ENCODE assay signal across 30 cellular contexts in the genomic region with DNA sequence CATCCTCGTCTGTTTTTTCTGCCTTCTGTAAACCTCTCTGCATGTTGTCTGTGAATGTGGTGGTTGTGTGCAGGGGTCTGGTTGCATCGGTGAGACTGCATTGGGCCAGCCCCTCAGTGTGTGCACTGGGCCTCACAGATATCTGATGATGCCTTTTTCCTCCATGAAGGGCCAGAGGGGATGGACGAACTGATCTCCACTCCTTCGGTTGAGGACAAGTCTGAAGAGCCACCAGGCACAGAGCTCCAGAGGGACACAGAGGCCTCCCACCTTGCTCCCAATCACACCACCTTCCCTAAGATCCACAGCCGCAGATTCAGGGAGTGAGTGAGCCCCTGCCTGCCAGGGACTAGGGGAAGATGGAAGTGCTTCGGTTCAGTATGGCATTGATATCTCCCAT.
"Had no signal": no experiment of that assay in that cellular context is flagged by ENCODE, and none has a peak within 500 bp of the region (broad histone marks: within the 10 kb centered on the region; RNA-seq: fewer than 3 reads in every experiment).

No MANE protein-coding gene starts in this region.

- H3K4me1 Mint-ChIP-seq: mesothelial cell of epicardium, nephron progenitor cell, neural progenitor cell had no signal

- H3K27me3 ChIP-seq: neural progenitor cell, neutrophil, ovary, right atrium auricular region, right lobe of liver, suprapubic skin, tibial artery, uterus had no signal

- H3K9me3 ChIP-seq: left ventricle myocardium inferior, neutrophil, ovary, right atrium auricular region, right lobe of liver, suprapubic skin, thoracic aorta, tibial artery, uterus had no signal

- H3K4me3 ChIP-seq: left ventricle myocardium inferior, lung, neural progenitor cell, ovary, right atrium auricular region, right lobe of liver, skin epidermis, suprapubic skin, thoracic aorta, tibial artery, uterus had no signal

- H3K27me3 Mint-ChIP-seq: naive B cell; progenitor cell of endocrine pancreas; stimulated activated naive CD8-positive, alpha-beta T cell treated with anti-CD3 and anti-CD28 coated beads, Interleukin-15, Interleukin-2, amounts not matched to agents 100 ng/mL and 50 ng/mL, for 24 hours; type B pancreatic cell had no signal

- ATAC-seq: left colon, natural killer cell, right lobe of liver had no signal

- H3K36me3 ChIP-seq: ovary, uterus had no signal

- H3K27ac ChIP-seq: left ventricle myocardium inferior, neural progenitor cell, ovary, right atrium auricular region, skin epidermis, suprapubic skin, thoracic aorta, tibial artery, uterus had no signal

- H3K4me3 Mint-ChIP-seq: immature natural killer cell; mesothelial cell of epicardium; naive B cell; natural killer cell; nephron progenitor cell; neural progenitor cell; stimulated activated naive CD8-positive, alpha-beta T cell treated with anti-CD3 and anti-CD28 coated beads, Interleukin-15, Interleukin-2, amounts not matched to agents 100 ng/mL and 50 ng/mL, for 24 hours; type B pancreatic cell had no signal

- H3K27ac Mint-ChIP-seq: mesothelial cell of epicardium; natural killer cell; nephron progenitor cell; neural progenitor cell; progenitor cell of endocrine pancreas; stimulated activated naive CD8-positive, alpha-beta T cell treated with anti-CD3 and anti-CD28 coated beads, Interleukin-15, Interleukin-2, amounts not matched to agents 100 ng/mL and 50 ng/mL, for 24 hours; type B pancreatic cell had no signal

- H3K4me1 ChIP-seq: neural progenitor cell, tibial artery, uterus had no signal

- DNase-seq: hypothalamus; immature natural killer cell; kidney; left colon; left ventricle myocardium inferior; mesendoderm; naive B cell; natural killer cell; nephron progenitor cell; occipital lobe; ovary; right lobe of liver; stimulated activated CD4-positive, alpha-beta T cell treated with anti-CD3 and anti-CD28 coated beads, Interleukin-12 subunit alpha, Interleukin-12 subunit beta, amount 100 ng/mL, for 4 hours; stimulated activated CD4-positive, alpha-beta T cell treated with anti-CD3 and anti-CD28 coated beads, Interleukin-15, amount 100 ng/mL, for 24 hours; stimulated activated CD4-positive, alpha-beta T cell treated with anti-CD3 and anti-CD28 coated beads, Interleukin-2, amount 100 ng/mL, for 24 hours; stimulated activated CD4-positive, alpha-beta T cell treated with anti-CD3 and anti-CD28 coated beads, Interleukin-4, amount 100 ng/mL, for 1 hour; stimulated activated naive CD4-positive, alpha-beta T cell; tibial artery; uterus had no signal

- H3K9me3 Mint-ChIP-seq: immature natural killer cell; mesothelial cell of epicardium; naive B cell; natural killer cell; nephron progenitor cell; neural progenitor cell; stimulated activated naive CD8-positive, alpha-beta T cell treated with anti-CD3 and anti-CD28 coated beads, Interleukin-15, Interleukin-2, amounts not matched to agents 100 ng/mL and 50 ng/mL, for 24 hours; type B pancreatic cell had no signal
